In genomic region chr15:68699124-68699880, GRCh38 we compare ENCODE assay signal across 17 cellular contexts.
DNase-seq lines count a peak whose midpoint lies in the region; ATAC-seq and TF ChIP-seq lines count a peak whose summit lies in the region.
"Had no signal": no experiment of that assay in that cellular context is flagged by ENCODE, and none has a peak within 500 bp of the region (broad histone marks: within the 10 kb centered on the region; RNA-seq: fewer than 3 reads in every experiment).

No MANE protein-coding gene starts in this region.

- H3K36me3 Mint-ChIP-seq in endothelial cell (ENCODE audit: low read depth, unreplicated experiment), result peaks cover 29% of the 10 kb centered on the region

- peak overlapping the region; percentile 67 for H3K4me3 Mint-ChIP-seq in endothelial cell (ENCODE audit: unreplicated experiment)
- H3K4me3 Mint-ChIP-seq: activated CD4-positive, alpha-beta T cell treated with anti-CD3 and anti-CD28 coated beads for 36 hours; naive B cell had no signal

- TF ChIP-seq CTCF in BE2C (IDR thresholded peaks at IDR 0.05; ENCODE audit: low read depth, low read length) (no peak), endothelial cell (IDR thresholded peaks at IDR 0.05; ENCODE audit: unreplicated experiment) (no peak), ovary (IDR thresholded peaks at IDR 0.05) (no peak)

- H3K9me3 ChIP-seq in BE2C, result no peaks in the 10 kb centered on the region
- H3K9me3 ChIP-seq in ovary, result no peaks in the 10 kb centered on the region
- H3K9me3 ChIP-seq: colonic mucosa, psoas muscle had no signal

- H3K27ac ChIP-seq in ovary, result peak overlapping the region; percentile 64 to 85
- H3K27ac ChIP-seq: colonic mucosa had no signal

- H3K4me1 ChIP-seq in BE2C (peaks cover 22% of the 10 kb centered on the region), ovary (ENCODE audit: insufficient read depth) (peaks cover 7% of the 10 kb centered on the region)
- H3K4me1 ChIP-seq: colonic mucosa had no signal

- DNase-seq in BE2C (peak; percentile 47), NCI-H524 treated with DMSO at 0.1 percent for 48 hours (lab: John Stamatoyannopoulos, UW) (peak; percentile 90), endothelial cell (ENCODE audit: low spot score) (no peak), ovary (no peak), NAMALWA (ENCODE audit: low spot score) (no peak)
- DNase-seq: activated CD4-positive, alpha-beta T cell treated with anti-CD3 and anti-CD28 coated beads for 36 hours; activated CD8-positive, alpha-beta memory T cell treated with anti-CD3 and anti-CD28 coated beads, Interleukin-2, amount 50 U/mL, for 4 hours; activated gamma-delta T cell; colonic mucosa; naive B cell; NCI-H187 treated with DMSO at 0.1 percent for 48 hours; NCI-H510A; psoas muscle; stimulated activated naive CD4-positive, alpha-beta T cell had no signal

- no peaks in the 10 kb centered on the region for H3K36me3 ChIP-seq in BE2C
- no peaks in the 10 kb centered on the region for H3K36me3 ChIP-seq in ovary
- H3K36me3 ChIP-seq: colonic mucosa had no signal

- TF ChIP-seq POLR2A in ovary (IDR thresholded peaks at IDR 0.05), result no peak

- no peaks in the 10 kb centered on the region for H3K27me3 ChIP-seq in BE2C
- no peaks in the 10 kb centered on the region for H3K27me3 ChIP-seq in ovary
- H3K27me3 ChIP-seq: colonic mucosa had no signal

- intact Hi-C loops in ovary (cut with DNase I), result no loop called here

- ATAC-seq in HG03139 (IDR thresholded peaks at IDR 0.05; ENCODE audit: unreplicated experiment) (no peak), GM19455 (IDR thresholded peaks at IDR 0.05; ENCODE audit: unreplicated experiment) (no peak), GM18858 (IDR thresholded peaks at IDR 0.05; ENCODE audit: unreplicated experiment) (no peak)
- ATAC-seq: activated CD4-positive, alpha-beta T cell treated with anti-CD3 and anti-CD28 coated beads for 36 hours had no signal

- no peak for TF ChIP-seq EP300 in ovary (IDR thresholded peaks at IDR 0.05)

- H3K4me3 ChIP-seq in BE2C (ENCODE audit: low read depth, low read length) (no peak overlapping the region), ovary (no peak overlapping the region)
- H3K4me3 ChIP-seq: colonic mucosa, psoas muscle had no signal

- H3K27ac Mint-ChIP-seq in endothelial cell (ENCODE audit: unreplicated experiment), result peak overlapping the region; percentile 32
- H3K27ac Mint-ChIP-seq: activated CD4-positive, alpha-beta T cell treated with anti-CD3 and anti-CD28 coated beads for 36 hours had no signal

- H3K27me3 Mint-ChIP-seq in endothelial cell (ENCODE audit: unreplicated experiment), result peaks cover 10% of the 10 kb centered on the region
- H3K27me3 Mint-ChIP-seq: activated CD4-positive, alpha-beta T cell treated with anti-CD3 and anti-CD28 coated beads for 36 hours had no signal

- 85 to 91% (median 87%) methylated on average over 12 of the region's 12 CpGs for WGBS in ovary, 3 donors

- H3K4me1 Mint-ChIP-seq in endothelial cell (ENCODE audit: unreplicated experiment), result peaks cover 33% of the 10 kb centered on the region
- H3K4me1 Mint-ChIP-seq: activated CD4-positive, alpha-beta T cell treated with anti-CD3 and anti-CD28 coated beads for 36 hours had no signal

- H3K9me3 Mint-ChIP-seq in endothelial cell (ENCODE audit: unreplicated experiment), result no peaks in the 10 kb centered on the region

Comparison
In these comparisons a context has a peak if more than half of its experiments do, and no peak if none do; other contexts are left out.
1. DNase-seq: peak in BE2C (single experiment) and NCI-H524 treated with DMSO at 0.1 percent for 48 hours (single experiment); none in endothelial cell (single experiment), ovary (0 of 5) and NAMALWA (single experiment).